5 cellular contexts compared by ENCODE assay signal in genomic region chr11:59349657-59350056, GRCh38. TPM values are rescaled to one million over a fixed set of nuclear protein-coding genes. Genes with fewer than 3 reads are reported as not detected.
"Had no signal": no experiment of that assay in that cellular context is flagged by ENCODE, and none has a peak within 500 bp of the region (broad histone marks: within the 10 kb centered on the region; RNA-seq: fewer than 3 reads in every experiment).

No MANE protein-coding gene starts in this region.

RNA-seq across cellular contexts. Expression of gene OR5AN1, which starts 9.0 kb away (rescaled TPM):
- total RNA-seq: IMR-90, K562, M059J, Right ventricle myocardium inferior, SJCRH30 had no signal
- polyA plus RNA-seq: IMR-90, K562 had no signal
